14 cellular contexts compared by ENCODE assay signal in the genomic region with DNA sequence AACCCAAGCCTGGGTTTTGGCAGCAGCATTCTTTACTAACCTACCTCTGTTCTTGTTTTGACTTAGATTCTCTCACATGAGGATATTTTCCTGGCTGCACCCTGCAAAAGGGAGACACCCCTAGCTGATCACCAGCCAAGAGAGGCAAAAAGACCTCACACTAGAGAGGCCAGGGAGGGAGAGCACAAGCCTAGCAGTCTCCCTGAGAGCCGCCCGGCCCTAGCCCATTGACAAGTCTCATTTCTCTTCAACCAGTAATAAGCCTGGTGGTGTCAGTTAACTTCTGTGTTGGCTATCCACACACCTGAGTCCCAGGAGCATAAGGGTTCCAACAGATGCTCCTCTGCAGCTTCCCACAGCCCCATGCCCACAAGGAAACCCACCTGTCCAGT. TPM values are rescaled to one million over a fixed set of nuclear protein-coding genes. Genes with fewer than 3 reads are reported as not detected.
A peak's percentile ranks its signal among the peaks of the same experiment; 100 is the strongest.
DNase-seq lines count a peak whose midpoint lies in the region; ATAC-seq and TF ChIP-seq lines count a peak whose summit lies in the region.
"Had no signal": no experiment of that assay in that cellular context is flagged by ENCODE, and none has a peak within 500 bp of the region (broad histone marks: within the 10 kb centered on the region; RNA-seq: fewer than 3 reads in every experiment).

No MANE protein-coding gene starts in this region.

- peak overlapping the region in 1 of 2 experiments; percentile 14 for H3K18ac ChIP-seq in mesenchymal stem cell (ENCODE audit: low read depth in 1 of 2, low read length in 2 of 2)

- no peaks in the 10 kb centered on the region for H3K27me3 ChIP-seq in breast epithelium
- no peaks in the 10 kb centered on the region for H3K27me3 ChIP-seq in mammary epithelial cell (ENCODE audit: insufficient read depth, low read length)
- H3K27me3 ChIP-seq in mesenchymal stem cell (ENCODE audit: control insufficient read depth in 1 of 2, insufficient read depth in 1 of 2, low read length in 2 of 2) = no peaks in the 10 kb centered on the region
- H3K27me3 ChIP-seq in tibial artery = no peaks in the 10 kb centered on the region
- H3K27me3 ChIP-seq: cardiac muscle cell had no signal

- H3K4me1 Mint-ChIP-seq in activated CD8-positive, alpha-beta T cell treated with anti-CD3 and anti-CD28 coated beads, Interleukin-2, amount 10 ng/mL, durations not matched to agents 7 days and 5 days (ENCODE audit: low read depth) = peaks cover 66% of the 10 kb centered on the region

- H3K4ac ChIP-seq in mesenchymal stem cell (ENCODE audit: low read depth in 1 of 2, low read length in 2 of 2) = no peak overlapping the region

- no peak overlapping the region for H2BK5ac ChIP-seq in mesenchymal stem cell (ENCODE audit: low read depth, low read length, poor library complexity, severe bottlenecking)

- no peaks in the 10 kb centered on the region for H3K79me1 ChIP-seq in mesenchymal stem cell (replicated peaks; ENCODE audit: low read length, poor library complexity, severe bottlenecking)

- H2AK5ac ChIP-seq in mesenchymal stem cell (ENCODE audit: low read length, severe bottlenecking) = no peak overlapping the region

- H2BK120ac ChIP-seq in mesenchymal stem cell (ENCODE audit: low read depth, low read length) = no peak overlapping the region

- H3K23ac ChIP-seq in mesenchymal stem cell (ENCODE audit: low read length in 2 of 2) = no peak overlapping the region

- in situ Hi-C loops in mammary epithelial cell (cut with MboI; ENCODE audit: low sequenced_read_pairs in 2 of 2) = no loop called here

- CTCF ChIA-PET in mammary epithelial cell (lab: Charles Lee; ENCODE audit: low non-redundant PET) = no interaction called here
- CTCF ChIA-PET in activated CD8-positive, alpha-beta T cell treated with anti-CD3 and anti-CD28 coated beads, Interleukin-2, amount 10 ng/mL, durations not matched to agents 7 days and 5 days (lab: Charles Lee) = interaction anchor here (0.8 to 4.3 kb wide), 15 partner anchors 10 to 178 kb away, joined by 3 to 27 read pairs (median 3); a partner anchor contains a TSS

- TF ChIP-seq CTCF in breast epithelium (IDR thresholded peaks at IDR 0.05) = no peak
- TF ChIP-seq CTCF in mammary epithelial cell (conservative IDR thresholded peaks at IDR 0.05 in 1 of 2, IDR thresholded peaks at IDR 0.05 in 1 of 2; ENCODE audit: extremely low read depth in 1 of 2, insufficient read depth in 1 of 2, low read depth in 1 of 2, low read length in 2 of 2) = no peak
- TF ChIP-seq CTCF in tibial artery (IDR thresholded peaks at IDR 0.05) = no peak

- no peak overlapping the region for H3K4me2 ChIP-seq in mammary epithelial cell (ENCODE audit: insufficient read depth, low read depth, low read length)
- no peak overlapping the region for H3K4me2 ChIP-seq in mesenchymal stem cell (ENCODE audit: low read length, poor library complexity, severe bottlenecking)

- BruUV-seq in mammary epithelial cell (replicated peaks; lab: Mats Ljungman, UMichigan) = no TSS peak

- H3K9me3 ChIP-seq in breast epithelium (no peaks in the 10 kb centered on the region), mammary epithelial cell (replicated peaks; ENCODE audit: insufficient read depth, low read length) (no peaks in the 10 kb centered on the region), mesenchymal stem cell (ENCODE audit: control insufficient read depth, low read length) (no peaks in the 10 kb centered on the region), tibial artery (no peaks in the 10 kb centered on the region)
- H3K9me3 ChIP-seq: mucosa of descending colon had no signal

- H4K91ac ChIP-seq in mesenchymal stem cell (ENCODE audit: low read length) = no peak overlapping the region

- DNase-seq in breast epithelium (ENCODE audit: low spot score in 2 of 2) (no peak), mammary epithelial cell (no peak), mesenchymal stem cell (no peak), tibial artery (no peak), hypothalamus (lab: John Stamatoyannopoulos, UW) (no peak), HCEC 1CT (no peak)
- no peak for DNase-seq in activated CD8-positive, alpha-beta T cell treated with anti-CD3 and anti-CD28 coated beads, Interleukin-2, amount 10 ng/mL, durations not matched to agents 7 days and 5 days
- DNase-seq: activated effector memory CD4-positive, alpha-beta T cell treated with Interleukin-2 at 50 U/mL for 16 hours; Calu3; NCI-H2107; RPMI8226 had no signal

- peak overlapping the region; percentile 48 to 51 for H3K27ac ChIP-seq in breast epithelium
- H3K27ac ChIP-seq in mammary epithelial cell (ENCODE audit: insufficient read depth, low read depth, low read length) = no peak overlapping the region
- no peak overlapping the region for H3K27ac ChIP-seq in mesenchymal stem cell (ENCODE audit: low read length, poor library complexity, severe bottlenecking)
- H3K27ac ChIP-seq in tibial artery = peak overlapping the region; percentile 69 to 74
- H3K27ac ChIP-seq: cardiac muscle cell had no signal

- WGBS in mammary epithelial cell (ENCODE audit: low coverage, missing lambda C conversion rate) = 100% methylated on average over 2 of the region's 2 CpGs
- 98% methylated on average over 2 of the region's 2 CpGs for WGBS in mesenchymal stem cell

- no peaks in the 10 kb centered on the region for H3K9me3 Mint-ChIP-seq in activated CD8-positive, alpha-beta T cell treated with anti-CD3 and anti-CD28 coated beads, Interleukin-2, amount 10 ng/mL, durations not matched to agents 7 days and 5 days (ENCODE audit: insufficient read depth)

- H3K4me1 ChIP-seq in breast epithelium = no peaks in the 10 kb centered on the region
- peaks cover 35% of the 10 kb centered on the region for H3K4me1 ChIP-seq in mammary epithelial cell (ENCODE audit: insufficient read depth, low read length)
- peaks cover 12% of the 10 kb centered on the region for H3K4me1 ChIP-seq in mesenchymal stem cell (ENCODE audit: control insufficient read depth, insufficient read depth, low read depth, low read length)
- H3K4me1 ChIP-seq in tibial artery = peaks cover 0 to 50% (median 46%) of the 10 kb centered on the region in 4 donors

- no peaks in the 10 kb centered on the region for H4K20me1 ChIP-seq in mammary epithelial cell (ENCODE audit: insufficient read depth, low read length)

- peak overlapping the region; percentile 39 for H3K27ac Mint-ChIP-seq in activated CD8-positive, alpha-beta T cell treated with anti-CD3 and anti-CD28 coated beads, Interleukin-2, amount 10 ng/mL, durations not matched to agents 7 days and 5 days

- H2AFZ ChIP-seq in mammary epithelial cell (ENCODE audit: low read depth, low read length) (no peak overlapping the region), mesenchymal stem cell (ENCODE audit: low read depth, low read length) (no peak overlapping the region)

- H3K14ac ChIP-seq in mesenchymal stem cell (ENCODE audit: low read length in 2 of 2) = no peak overlapping the region

- no peaks in the 10 kb centered on the region for H3K27me3 Mint-ChIP-seq in activated CD8-positive, alpha-beta T cell treated with anti-CD3 and anti-CD28 coated beads, Interleukin-2, amount 10 ng/mL, durations not matched to agents 7 days and 5 days (ENCODE audit: low read depth)

- H3K79me2 ChIP-seq in mammary epithelial cell (ENCODE audit: insufficient read depth, low read length) = no peaks in the 10 kb centered on the region

- H3K9ac ChIP-seq in mammary epithelial cell (ENCODE audit: insufficient read depth, low read length) (no peak overlapping the region), mesenchymal stem cell (ENCODE audit: low read length) (peak overlapping the region; percentile 6)

- no peak overlapping the region for H4K8ac ChIP-seq in mesenchymal stem cell (ENCODE audit: low read length)

- H3K36me3 ChIP-seq in breast epithelium = no peaks in the 10 kb centered on the region
- H3K36me3 ChIP-seq in mammary epithelial cell (ENCODE audit: insufficient read depth, low read length) = no peaks in the 10 kb centered on the region
- peaks cover 6 to 32% of the 10 kb centered on the region in 2 experiments for H3K36me3 ChIP-seq in mesenchymal stem cell (ENCODE audit: control insufficient read depth in 1 of 2, insufficient read depth in 2 of 2, low read depth in 1 of 2, low read length in 2 of 2)
- H3K36me3 ChIP-seq in tibial artery = peaks cover 0 to 5% (median 0%) of the 10 kb centered on the region in 3 donors
- H3K36me3 ChIP-seq: cardiac muscle cell had no signal

- H2BK15ac ChIP-seq in mesenchymal stem cell (ENCODE audit: low read depth, poor library complexity, severe bottlenecking) = no peak overlapping the region

- intact Hi-C loops in breast epithelium (cut with DNase I; ENCODE audit: low total_unique reads) = loop anchor here (5.0 kb wide), 1 partner anchor 43 kb away; no protein-coding TSS in a partner anchor
- intact Hi-C loops in mammary epithelial cell (cut with micrococcal nuclease) = no loop called here
- intact Hi-C loops in tibial artery (cut with DNase I; ENCODE audit: low total_unique reads) = no loop called here

- TF ChIP-seq POLR2A in breast epithelium (IDR thresholded peaks at IDR 0.05) = no peak

- no peak overlapping the region for H3K4me3 ChIP-seq in breast epithelium
- no peak overlapping the region for H3K4me3 ChIP-seq in mammary epithelial cell (replicated peaks in 1 of 3; ENCODE audit: insufficient read depth in 1 of 3, low read depth in 2 of 3, low read length in 3 of 3)
- no peak overlapping the region for H3K4me3 ChIP-seq in mesenchymal stem cell (ENCODE audit: insufficient read depth in 1 of 2, low read depth in 1 of 2, low read length in 2 of 2)
- no peak overlapping the region for H3K4me3 ChIP-seq in tibial artery
- H3K4me3 ChIP-seq: cardiac muscle cell, mucosa of descending colon had no signal

- peaks cover 10% of the 10 kb centered on the region for H3K36me3 Mint-ChIP-seq in activated CD8-positive, alpha-beta T cell treated with anti-CD3 and anti-CD28 coated beads, Interleukin-2, amount 10 ng/mL, durations not matched to agents 7 days and 5 days (ENCODE audit: low read depth)

- dilution Hi-C loops in mammary epithelial cell (cut with HindIII; ENCODE audit: low sequenced_read_pairs) = no loop called here

- no peak for ATAC-seq in activated CD8-positive, alpha-beta T cell treated with anti-CD3 and anti-CD28 coated beads, Interleukin-2, amount 10 ng/mL, durations not matched to agents 7 days and 5 days
- ATAC-seq in HG03095 (IDR thresholded peaks at IDR 0.05; ENCODE audit: unreplicated experiment) = no peak

- POLR2A ChIA-PET in activated CD8-positive, alpha-beta T cell treated with anti-CD3 and anti-CD28 coated beads, Interleukin-2, amount 10 ng/mL, durations not matched to agents 7 days and 5 days (lab: Charles Lee) = interaction anchor here (0.5 to 4.9 kb wide), 9 partner anchors 8 to 110 kb away, joined by 3 to 45 read pairs (median 6); a partner anchor contains a TSS

- no peak overlapping the region for H3K4me3 Mint-ChIP-seq in activated CD8-positive, alpha-beta T cell treated with anti-CD3 and anti-CD28 coated beads, Interleukin-2, amount 10 ng/mL, durations not matched to agents 7 days and 5 days

- no peak overlapping the region for H2BK12ac ChIP-seq in mesenchymal stem cell (ENCODE audit: low read length in 2 of 2)

RNA-seq across cellular contexts. Expression of a gene that starts 18.5 kb away (rescaled TPM):
- total RNA-seq in breast epithelium = 100 to 1,000 TPM in 1 of 3 donors, 10 to 100 TPM in 2; 39.0 to 119 (median 81.3) TPM
- total RNA-seq in mammary epithelial cell = 100 to 1,000 TPM; 109 to 173 TPM
- polyA plus RNA-seq in mammary epithelial cell = 71.5 TPM
- polyA minus RNA-seq in mammary epithelial cell = 152 TPM
- 100 to 1,000 TPM; 212 to 254 TPM for total RNA-seq in activated CD8-positive, alpha-beta T cell treated with anti-CD3 and anti-CD28 coated beads, Interleukin-2, amount 10 ng/mL, durations not matched to agents 7 days and 5 days
- polyA plus RNA-seq in mesenchymal stem cell (2013, experiment 1 of 2) = 89.9 TPM
- polyA plus RNA-seq in mesenchymal stem cell (2013, experiment 2 of 2) = 89.1 TPM

Comparison
In these comparisons a context has a peak if more than half of its experiments do, and no peak if none do; other contexts are left out.
1. H3K27ac ChIP-seq: peak in breast epithelium (2 of 2) and tibial artery (2 of 2); none in mammary epithelial cell (single experiment) and mesenchymal stem cell (single experiment).